ENCODE assay signal across 10 cellular contexts in genomic region chr1:2003564-2004131, GRCh38. TPM values are rescaled to one million over a fixed set of nuclear protein-coding genes. Genes with fewer than 3 reads are reported as not detected.
DNase-seq lines count a peak whose midpoint lies in the region; ATAC-seq and TF ChIP-seq lines count a peak whose summit lies in the region.
"Had no signal": no experiment of that assay in that cellular context is flagged by ENCODE, and none has a peak within 500 bp of the region (broad histone marks: within the 10 kb centered on the region; RNA-seq: fewer than 3 reads in every experiment).

Gene CFAP74, minus strand, starts transcription at chr1:2003786. Its CDS starts 12,830 bp downstream, at chr1:1990956.

- H3K36me3 Mint-ChIP-seq in osteocyte (ENCODE audit: unreplicated experiment) = no peaks in the 10 kb centered on the region

- WGBS in ectodermal cell, 2 experiments = 6 to 7% methylated on average over 48 of the region's 48 CpGs

- no peak within 1 kb of the TSS for H3K27ac Mint-ChIP-seq in osteocyte (ENCODE audit: unreplicated experiment)

- H3K9me3 ChIP-seq in ectodermal cell (ENCODE audit: control insufficient read depth, low read length) = no peaks in the 10 kb centered on the region

- H3K27me3 Mint-ChIP-seq in osteocyte (ENCODE audit: unreplicated experiment) = peaks cover 54% of the 10 kb centered on the region

- no peaks in the 10 kb centered on the region for H3K36me3 ChIP-seq in ectodermal cell (ENCODE audit: control insufficient read depth, insufficient read depth, low read length)

- no peaks in the 10 kb centered on the region for H3K4me1 Mint-ChIP-seq in osteocyte (ENCODE audit: unreplicated experiment)

- H3K9me3 Mint-ChIP-seq in osteocyte (ENCODE audit: unreplicated experiment) = no peaks in the 10 kb centered on the region

- no peak within 1 kb of the TSS for H3K27ac ChIP-seq in ectodermal cell (ENCODE audit: insufficient read depth, low read depth, low read length, poor library complexity, severe bottlenecking)
- H3K27ac ChIP-seq: skin epidermis had no signal

- no peak within 1 kb of the TSS for H3K4me3 Mint-ChIP-seq in osteocyte (ENCODE audit: unreplicated experiment)

- peaks cover 2% of the 10 kb centered on the region for H3K4me1 ChIP-seq in ectodermal cell (ENCODE audit: control insufficient read depth, insufficient read depth, low read length)

- H3K4me3 ChIP-seq in ectodermal cell (ENCODE audit: insufficient read depth, low read depth, low read length) = peak within 1 kb of the TSS; percentile 26
- H3K4me3 ChIP-seq: skin epidermis had no signal

- DNase-seq in DMS114 treated with DMSO at 0.1 percent for 48 hours (lab: John Stamatoyannopoulos, UW; ENCODE audit: unreplicated experiment) (peak; percentile 26), NCI-H1105 (lab: John Stamatoyannopoulos, UW) (peak; percentile 77), midbrain (lab: John Stamatoyannopoulos, UW) (peak; percentile 55), osteocyte (ENCODE audit: extremely low spot score, unreplicated experiment) (no peak)
- DNase-seq in effector CD4-positive, alpha-beta T cell = no peak
- DNase-seq: NCI-H446 had no signal

- ATAC-seq in HG03139 (IDR thresholded peaks at IDR 0.05; ENCODE audit: unreplicated experiment) = no peak
- no peak for ATAC-seq in HG02759 (IDR thresholded peaks at IDR 0.05; ENCODE audit: unreplicated experiment)

- H3K27me3 ChIP-seq in ectodermal cell (ENCODE audit: control insufficient read depth, insufficient read depth, low read length, poor library complexity, severe bottlenecking) = peaks cover 10% of the 10 kb centered on the region

- no peak for TF ChIP-seq CTCF in osteocyte (IDR thresholded peaks at IDR 0.05)

RNA-seq across cellular contexts. Expression of gene CFAP74, which starts in this region (rescaled TPM):
- 0.17 TPM for polyA plus RNA-seq in ectodermal cell (2013, experiment 1 of 4)
- 0.16 TPM for polyA plus RNA-seq in ectodermal cell (2013, experiment 2 of 4)
- polyA plus RNA-seq in ectodermal cell (2013, experiment 3 of 4) = not detected
- polyA plus RNA-seq in ectodermal cell (2013, experiment 4 of 4) = 0.16 TPM
- total RNA-seq in osteocyte = not detected in 2 replicates

Comparison
In these comparisons a context has a peak if more than half of its experiments do, and no peak if none do; other contexts are left out.
1. DNase-seq: peak in DMS114 treated with DMSO at 0.1 percent for 48 hours (single experiment), NCI-H1105 (single experiment) and midbrain (single experiment); none in effector CD4-positive, alpha-beta T cell (single experiment) and osteocyte (single experiment).